ENCODE assay signal across 9 cellular contexts in genomic region chr13:57629821-57630235, GRCh38. TPM values are rescaled to one million over a fixed set of nuclear protein-coding genes. Genes with fewer than 3 reads are reported as not detected.
A peak's percentile ranks its signal among the peaks of the same experiment; 100 is the strongest.
DNase-seq lines count a peak whose midpoint lies in the region; ATAC-seq and TF ChIP-seq lines count a peak whose summit lies in the region.
"Had no signal": no experiment of that assay in that cellular context is flagged by ENCODE, and none has a peak within 500 bp of the region (broad histone marks: within the 10 kb centered on the region; RNA-seq: fewer than 3 reads in every experiment).

No MANE protein-coding gene starts in this region.

- DNase-seq in activated naive CD4-positive, alpha-beta T cell treated with Interleukin-2 at 50 U/mL for 16 hours: peak; percentile 42
- DNase-seq in activated naive CD4-positive, alpha-beta T cell (lab: John Stamatoyannopoulos, UW): no peak
- DNase-seq in NCI-H345 (lab: John Stamatoyannopoulos, UW) (peak; percentile 98), left cardiac atrium (peak; percentile 91), ovary (peak in 4 of 5 donors; percentile 41 to 70 (median 60)), SW 1271 (lab: John Stamatoyannopoulos, UW) (no peak), GM19238 (ENCODE audit: insufficient read length, low spot score) (no peak)

- no peak for TF ChIP-seq EP300 in ovary (IDR thresholded peaks at IDR 0.05)

- 1% methylated on average over 34 of the region's 34 CpGs for WGBS in ovary, 3 donors

- no peak for TF ChIP-seq POLR2A in ovary (IDR thresholded peaks at IDR 0.05)

- no peak for TF ChIP-seq CTCF in ovary (IDR thresholded peaks at IDR 0.05)

- H3K4me3 ChIP-seq in ovary: peak overlapping the region; percentile 14

- no peaks in the 10 kb centered on the region for H3K36me3 ChIP-seq in ovary

- peaks cover 0 to 6% of the 10 kb centered on the region in 2 donors for H3K9me3 ChIP-seq in ovary

- peaks cover 11% of the 10 kb centered on the region for H3K4me1 ChIP-seq in ovary (ENCODE audit: insufficient read depth)

- H3K27me3 ChIP-seq in ovary: no peaks in the 10 kb centered on the region

- H3K27ac ChIP-seq in angular gyrus (ENCODE audit: low read depth, low read length) (peak overlapping the region; percentile 18), ovary (no peak overlapping the region)

- intact Hi-C loops in left cardiac atrium (cut with DNase I): loop anchor here in 1 of 2 donors (5.0 to 10.0 kb wide), 4 partner anchors 227 to 1685 kb away; no protein-coding TSS in a partner anchor
- intact Hi-C loops in ovary (cut with DNase I): no loop called here

- ATAC-seq in left cardiac atrium: peak; percentile 84 to 85

RNA-seq across cellular contexts. Expression of gene PCDH17, which starts 1.7 kb away (rescaled TPM):
- total RNA-seq in left cardiac atrium (1 to 10 TPM; 2.7 to 3.1 TPM), ovary (10 to 100 TPM in 1 of 7 donors, 1 to 10 TPM in 6; 1.2 to 21.3 (median 3.9) TPM)
- polyA plus RNA-seq in ovary: 1 to 10 TPM; 2.0 to 2.4 TPM
- total RNA-seq: activated CD8-positive, alpha-beta memory T cell treated with anti-CD3 and anti-CD28 coated beads for 36 hours had no signal

Comparison
In these comparisons a context has a peak if more than half of its experiments do, and no peak if none do; other contexts are left out.
1. DNase-seq: peak in activated naive CD4-positive, alpha-beta T cell treated with Interleukin-2 at 50 U/mL for 16 hours (single experiment), NCI-H345 (single experiment), left cardiac atrium (single experiment) and ovary (4 of 5); none in activated naive CD4-positive, alpha-beta T cell (0 of 4), SW 1271 (0 of 2) and GM19238 (single experiment).